In the genomic region with DNA sequence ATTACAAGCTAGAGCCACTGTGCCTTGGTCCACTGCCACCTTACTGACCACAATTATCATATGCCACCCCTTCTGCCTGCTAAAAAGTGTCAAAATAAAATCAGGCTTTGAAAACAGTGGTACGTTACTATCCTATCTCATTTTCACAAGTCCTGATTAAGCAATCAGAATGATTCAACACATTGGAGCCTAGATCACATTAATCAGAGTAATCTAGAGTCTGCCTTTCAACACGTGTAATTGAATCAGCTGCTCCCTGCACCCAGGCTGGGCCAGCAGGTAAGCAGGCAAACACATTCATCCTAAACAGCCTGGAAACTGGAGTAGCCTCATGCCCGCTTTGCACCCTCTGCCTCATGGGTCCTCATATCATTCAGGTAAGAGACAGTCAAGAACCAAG, we compare ENCODE assay signal across 1 cellular context.
TF ChIP-seq lines count a peak whose summit lies in the region.

No MANE protein-coding gene starts in this region.

TF ChIP-seq in HCT116, 20 proteins besides CTCF, POLR2A, EP300 and RAD21 (continued from another document):
- TF ChIP-seq, protein P1, sequence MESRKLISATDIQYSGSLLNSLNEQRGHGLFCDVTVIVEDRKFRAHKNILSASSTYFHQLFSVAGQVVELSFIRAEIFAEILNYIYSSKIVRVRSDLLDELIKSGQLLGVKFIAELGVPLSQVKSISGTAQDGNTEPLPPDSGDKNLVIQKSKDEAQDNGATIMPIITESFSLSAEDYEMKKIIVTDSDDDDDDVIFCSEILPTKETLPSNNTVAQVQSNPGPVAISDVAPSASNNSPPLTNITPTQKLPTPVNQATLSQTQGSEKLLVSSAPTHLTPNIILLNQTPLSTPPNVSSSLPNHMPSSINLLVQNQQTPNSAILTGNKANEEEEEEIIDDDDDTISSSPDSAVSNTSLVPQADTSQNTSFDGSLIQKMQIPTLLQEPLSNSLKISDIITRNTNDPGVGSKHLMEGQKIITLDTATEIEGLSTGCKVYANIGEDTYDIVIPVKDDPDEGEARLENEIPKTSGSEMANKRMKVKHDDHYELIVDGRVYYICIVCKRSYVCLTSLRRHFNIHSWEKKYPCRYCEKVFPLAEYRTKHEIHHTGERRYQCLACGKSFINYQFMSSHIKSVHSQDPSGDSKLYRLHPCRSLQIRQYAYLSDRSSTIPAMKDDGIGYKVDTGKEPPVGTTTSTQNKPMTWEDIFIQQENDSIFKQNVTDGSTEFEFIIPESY (IDR thresholded peaks at IDR 0.05; ENCODE audit: extremely low read depth, insufficient replicate concordance, low read length): no peak
- TF ChIP-seq JUND (IDR thresholded peaks at IDR 0.05) (peak; percentile 57; the same call in 1 of the 2 replicates), EZH2phosphoT487 (IDR thresholded peaks at IDR 0.05; ENCODE audit: borderline replicate concordance) (no peak), EGR1 (IDR thresholded peaks at IDR 0.05; ENCODE audit: low read depth) (no peak), SIN3A (IDR thresholded peaks at IDR 0.05; ENCODE audit: low read depth) (no peak), ELF1 (IDR thresholded peaks at IDR 0.05; ENCODE audit: borderline replicate concordance, low read depth) (no peak), CBX3 (IDR thresholded peaks at IDR 0.05; ENCODE audit: low read depth) (peak; percentile 38; the same call in 1 of the 2 replicates), YY1 (IDR thresholded peaks at IDR 0.05; ENCODE audit: extremely low read depth, insufficient replicate concordance, low read depth, low read length) (no peak), EZH2 (IDR thresholded peaks at IDR 0.05) (no peak)
- TF ChIP-seq, protein P2, sequence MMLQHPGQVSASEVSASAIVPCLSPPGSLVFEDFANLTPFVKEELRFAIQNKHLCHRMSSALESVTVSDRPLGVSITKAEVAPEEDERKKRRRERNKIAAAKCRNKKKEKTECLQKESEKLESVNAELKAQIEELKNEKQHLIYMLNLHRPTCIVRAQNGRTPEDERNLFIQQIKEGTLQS (IDR thresholded peaks at IDR 0.05): no peak
- TF ChIP-seq, protein P3, sequence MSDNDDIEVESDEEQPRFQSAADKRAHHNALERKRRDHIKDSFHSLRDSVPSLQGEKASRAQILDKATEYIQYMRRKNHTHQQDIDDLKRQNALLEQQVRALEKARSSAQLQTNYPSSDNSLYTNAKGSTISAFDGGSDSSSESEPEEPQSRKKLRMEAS (IDR thresholded peaks at IDR 0.05): peak; percentile 74
TF ChIP-seq in HCT116: peak in this region for 6.
